In genomic region chr21:17119466-17120297, GRCh38 we compare ENCODE assay signal across 18 cellular contexts.
DNase-seq lines count a peak whose midpoint lies in the region; ATAC-seq and TF ChIP-seq lines count a peak whose summit lies in the region.
"Had no signal": no experiment of that assay in that cellular context is flagged by ENCODE, and none has a peak within 500 bp of the region (broad histone marks: within the 10 kb centered on the region; RNA-seq: fewer than 3 reads in every experiment).

No MANE protein-coding gene starts in this region.

- DNase-seq in heart right ventricle (no peak), aorta (no peak)
- DNase-seq in activated T-helper 2 cell treated with anti-CD3 and anti-CD28 coated beads, Interferon-gamma antibody, Interleukin-2, Interleukin-4, amounts not matched to agents 10 μg/mL and 5 μg/mL and 100 μg/mL, durations not matched to agents 14 hours and 24 hours and 36 hours (ENCODE audit: low spot score) = no peak
- DNase-seq in stimulated activated CD4-positive, alpha-beta T cell treated with anti-CD3 and anti-CD28 coated beads, Interleukin-15, amount 100 ng/mL, for 24 hours = no peak
- DNase-seq: Calu3; CD8-positive, alpha-beta T cell; GOT3; HFFc6; NCI-H1105; NCI-H2081; NCI-H510A; NCI-H774; RPMI8226 had no signal

- no peaks in the 10 kb centered on the region for H3K27me3 Mint-ChIP-seq in activated T-helper 2 cell treated with anti-CD3 and anti-CD28 coated beads, Interferon-gamma antibody, Interleukin-2, Interleukin-4, amounts not matched to agents 10 μg/mL and 5 μg/mL and 100 μg/mL, durations not matched to agents 14 hours and 24 hours and 36 hours (ENCODE audit: low read depth)

- H3K27me3 ChIP-seq in HUES48 (ENCODE audit: control insufficient read depth, insufficient read depth, low read length) = no peaks in the 10 kb centered on the region
- H3K27me3 ChIP-seq in heart right ventricle = no peaks in the 10 kb centered on the region
- H3K27me3 ChIP-seq in iPS-18a (ENCODE audit: control insufficient read depth, insufficient read depth, low read length) = no peaks in the 10 kb centered on the region
- H3K27me3 ChIP-seq in aorta (ENCODE audit: control insufficient read depth in 1 of 2, insufficient read depth in 2 of 2, low read length in 1 of 2) = no peaks in the 10 kb centered on the region
- H3K27me3 ChIP-seq: BLaER1 treated with 17β-estradiol and CSF1 and Interleukin-3, amounts not matched to agents 10 nM and 100 nM had no signal

- ATAC-seq in heart right ventricle (peak in 7 of 8 donors; percentile 23 to 63 (median 39)), aorta (ENCODE audit: low FRiP score) (peak; percentile 76), HG03342 (IDR thresholded peaks at IDR 0.05; ENCODE audit: unreplicated experiment) (no peak)
- ATAC-seq: CD8-positive, alpha-beta T cell; K562 had no signal

- H3K27ac ChIP-seq in HUES48 (ENCODE audit: low read depth, low read length) = peak overlapping the region; percentile 70
- H3K27ac ChIP-seq in heart right ventricle = peak overlapping the region in 3 of 10 donors; percentile 19 to 55 (median 28)
- H3K27ac ChIP-seq in iPS-18a (ENCODE audit: low read length) = no peak overlapping the region
- no peak overlapping the region for H3K27ac ChIP-seq in aorta (ENCODE audit: low read depth in 1 of 2, low read length in 2 of 2)
- H3K27ac ChIP-seq: BLaER1 treated with 17β-estradiol and CSF1 and Interleukin-3, amounts not matched to agents 10 nM and 100 nM had no signal

- H3K4me1 Mint-ChIP-seq in activated T-helper 2 cell treated with anti-CD3 and anti-CD28 coated beads, Interferon-gamma antibody, Interleukin-2, Interleukin-4, amounts not matched to agents 10 μg/mL and 5 μg/mL and 100 μg/mL, durations not matched to agents 14 hours and 24 hours and 36 hours (ENCODE audit: low read depth) = no peaks in the 10 kb centered on the region

- peaks cover 33% of the 10 kb centered on the region for H3K9me3 Mint-ChIP-seq in activated T-helper 2 cell treated with anti-CD3 and anti-CD28 coated beads, Interferon-gamma antibody, Interleukin-2, Interleukin-4, amounts not matched to agents 10 μg/mL and 5 μg/mL and 100 μg/mL, durations not matched to agents 14 hours and 24 hours and 36 hours

- H3K4me3 ChIP-seq in HUES48 (ENCODE audit: low read depth, low read length) = peak overlapping the region; percentile 12; the same call in 1 of the 2 replicates
- H3K4me3 ChIP-seq in heart right ventricle = no peak overlapping the region
- H3K4me3 ChIP-seq in iPS-18a (ENCODE audit: low read length) = peak overlapping the region; percentile 15
- H3K4me3 ChIP-seq in aorta (ENCODE audit: low read length in 2 of 2) = no peak overlapping the region
- H3K4me3 ChIP-seq: BLaER1 treated with 17β-estradiol and CSF1 and Interleukin-3, amounts not matched to agents 10 nM and 100 nM; K562 had no signal

- H3K9me3 ChIP-seq in HUES48 (ENCODE audit: control insufficient read depth, insufficient read depth, low read length) = peaks cover 4% of the 10 kb centered on the region
- H3K9me3 ChIP-seq in heart right ventricle = peaks cover 0 to 13% (median 0%) of the 10 kb centered on the region in 11 donors
- no peaks in the 10 kb centered on the region for H3K9me3 ChIP-seq in iPS-18a (ENCODE audit: control insufficient read depth, low read depth, low read length)
- no peaks in the 10 kb centered on the region for H3K9me3 ChIP-seq in aorta (ENCODE audit: control insufficient read depth, low read length)
- H3K9me3 ChIP-seq: BLaER1 treated with 17β-estradiol and CSF1 and Interleukin-3, amounts not matched to agents 10 nM and 100 nM had no signal

- intact Hi-C loops in heart right ventricle (cut with DNase I) = no loop called here
- intact Hi-C loops in aorta (cut with DNase I) = no loop called here
- intact Hi-C loops in activated T-helper 2 cell treated with anti-CD3 and anti-CD28 coated beads, Interferon-gamma antibody, Interleukin-2, Interleukin-4, amounts not matched to agents 10 μg/mL and 5 μg/mL and 100 μg/mL, durations not matched to agents 14 hours and 24 hours and 36 hours (cut with micrococcal nuclease) = no loop called here

- H3K36me3 Mint-ChIP-seq in activated T-helper 2 cell treated with anti-CD3 and anti-CD28 coated beads, Interferon-gamma antibody, Interleukin-2, Interleukin-4, amounts not matched to agents 10 μg/mL and 5 μg/mL and 100 μg/mL, durations not matched to agents 14 hours and 24 hours and 36 hours (ENCODE audit: low read depth) = no peaks in the 10 kb centered on the region
- H3K36me3 Mint-ChIP-seq: CD8-positive, alpha-beta T cell had no signal

- H3K36me3 ChIP-seq in HUES48 (ENCODE audit: control insufficient read depth, insufficient read depth, low read length) = no peaks in the 10 kb centered on the region
- H3K36me3 ChIP-seq in heart right ventricle = no peaks in the 10 kb centered on the region
- H3K36me3 ChIP-seq in iPS-18a (ENCODE audit: control insufficient read depth, low read depth, low read length) = no peaks in the 10 kb centered on the region
- no peaks in the 10 kb centered on the region for H3K36me3 ChIP-seq in aorta (ENCODE audit: control insufficient read depth in 1 of 2, insufficient read depth in 2 of 2, low read length in 1 of 2)
- H3K36me3 ChIP-seq: BLaER1 treated with 17β-estradiol and CSF1 and Interleukin-3, amounts not matched to agents 10 nM and 100 nM had no signal

- no peak overlapping the region for H3K27ac Mint-ChIP-seq in activated T-helper 2 cell treated with anti-CD3 and anti-CD28 coated beads, Interferon-gamma antibody, Interleukin-2, Interleukin-4, amounts not matched to agents 10 μg/mL and 5 μg/mL and 100 μg/mL, durations not matched to agents 14 hours and 24 hours and 36 hours
- H3K27ac Mint-ChIP-seq: CD8-positive, alpha-beta T cell; HFFc6 had no signal

- WGBS in heart right ventricle, 2 donors = 68 to 77% methylated on average over 9 of the region's 9 CpGs
- 83 to 85% methylated on average over 9 of the region's 9 CpGs for WGBS in aorta, 2 donors

- H3K4me1 ChIP-seq in HUES48 (ENCODE audit: control insufficient read depth, insufficient read depth, low read length) = peaks cover 21% of the 10 kb centered on the region
- H3K4me1 ChIP-seq in heart right ventricle = peaks cover 0 to 7% (median 0%) of the 10 kb centered on the region in 9 donors
- H3K4me1 ChIP-seq in iPS-18a (ENCODE audit: control insufficient read depth, low read depth, low read length) = peaks cover 37% of the 10 kb centered on the region
- peaks cover 0 to 2% of the 10 kb centered on the region in 2 donors for H3K4me1 ChIP-seq in aorta (ENCODE audit: control insufficient read depth in 1 of 2, insufficient read depth in 2 of 2, low read length in 2 of 2)
- H3K4me1 ChIP-seq: BLaER1 treated with 17β-estradiol and CSF1 and Interleukin-3, amounts not matched to agents 10 nM and 100 nM had no signal

- H3K9ac ChIP-seq in HUES48 (ENCODE audit: low read depth, low read length) = no peak overlapping the region
- H3K9ac ChIP-seq in iPS-18a (ENCODE audit: low read length) = no peak overlapping the region
- H3K9ac ChIP-seq: BLaER1 treated with 17β-estradiol and CSF1 and Interleukin-3, amounts not matched to agents 10 nM and 100 nM had no signal

- H3K4me3 Mint-ChIP-seq in activated T-helper 2 cell treated with anti-CD3 and anti-CD28 coated beads, Interferon-gamma antibody, Interleukin-2, Interleukin-4, amounts not matched to agents 10 μg/mL and 5 μg/mL and 100 μg/mL, durations not matched to agents 14 hours and 24 hours and 36 hours (ENCODE audit: low read depth) = no peak overlapping the region
- H3K4me3 Mint-ChIP-seq: CD8-positive, alpha-beta T cell; HFFc6 had no signal

- TF ChIP-seq CTCF in heart right ventricle (IDR thresholded peaks at IDR 0.05) = no peak

Comparison
In these comparisons a context has a peak if more than half of its experiments do, and no peak if none do; other contexts are left out.
1. H3K4me3 ChIP-seq: peak in HUES48 (single experiment) and iPS-18a (single experiment); none in heart right ventricle (0 of 10) and aorta (0 of 2).